Comparison of ENCODE assay signal across 30 cellular contexts in the genomic region with DNA sequence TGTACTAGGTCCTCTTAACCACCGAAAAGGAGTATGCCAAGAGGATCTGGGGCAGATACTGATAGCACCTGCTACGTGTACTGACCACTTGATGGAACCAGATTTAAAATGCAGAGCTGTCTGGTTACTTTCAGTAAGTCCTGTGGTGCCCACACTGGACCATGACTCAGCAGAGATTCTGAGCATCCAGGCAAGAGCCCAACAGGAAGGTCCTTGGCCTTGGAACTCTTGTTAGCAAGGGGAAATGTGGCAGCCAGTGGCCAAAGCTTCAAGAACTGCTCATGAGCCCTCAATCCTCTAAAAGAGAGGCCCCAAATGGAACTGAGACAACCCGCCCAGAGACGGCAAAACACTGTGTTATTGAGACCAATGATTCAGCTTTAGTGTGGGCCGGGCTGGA. TPM values are rescaled to one million over a fixed set of nuclear protein-coding genes. Genes with fewer than 3 reads are reported as not detected.
DNase-seq lines count a peak whose midpoint lies in the region; ATAC-seq, FAIRE-seq and TF ChIP-seq lines count a peak whose summit lies in the region.
"Had no signal": no experiment of that assay in that cellular context is flagged by ENCODE, and none has a peak within 500 bp of the region (broad histone marks: within the 10 kb centered on the region; RNA-seq: fewer than 3 reads in every experiment).

No MANE protein-coding gene starts in this region.

- no peaks in the 10 kb centered on the region for H3K36me3 ChIP-seq in neural progenitor cell
- H3K36me3 ChIP-seq in tibial nerve = no peaks in the 10 kb centered on the region
- H3K36me3 ChIP-seq: BLaER1 had no signal

- TF ChIP-seq EP300 in A549 (IDR thresholded peaks at IDR 0.05) (no peak), tibial nerve (IDR thresholded peaks at IDR 0.05) (no peak)

- TF ChIP-seq RAD21 in A549 (conservative IDR thresholded peaks at IDR 0.05 in 1 of 2, IDR thresholded peaks at IDR 0.05 in 1 of 2) = no peak

- H3K27me3 ChIP-seq in neural progenitor cell (no peaks in the 10 kb centered on the region), tibial nerve (peaks cover 0 to 22% of the 10 kb centered on the region in 2 donors)
- H3K27me3 ChIP-seq: BLaER1 had no signal

- no peak for TF ChIP-seq CTCF in A549 (IDR thresholded peaks at IDR 0.05)
- TF ChIP-seq CTCF in fibroblast of the aortic adventitia (IDR thresholded peaks at IDR 0.05; ENCODE audit: insufficient read depth, low read length) = no peak
- no peak for TF ChIP-seq CTCF in neural progenitor cell (IDR thresholded peaks at IDR 0.05)
- TF ChIP-seq CTCF in tibial nerve (IDR thresholded peaks at IDR 0.05) = no peak

- no peak for DNase-seq in A549 (ENCODE audit: low read depth in 1 of 2, low spot score in 1 of 2)
- peak; percentile 50 for DNase-seq in M059J (ENCODE audit: low read depth)
- peak; percentile 25 for DNase-seq in fibroblast of the aortic adventitia (ENCODE audit: low read depth)
- no peak for DNase-seq in neural progenitor cell (ENCODE audit: low spot score)
- no peak for DNase-seq in NCI-H1092 treated with DMSO at 0.1 percent for 48 hours (lab: John Stamatoyannopoulos, UW)
- no peak for DNase-seq in tibial nerve (ENCODE audit: low spot score in 2 of 2)
- no peak for DNase-seq in COLO829 (ENCODE audit: low spot score)
- DNase-seq in HTR-8/SVneo (ENCODE audit: insufficient read length, low spot score) = no peak
- DNase-seq: Caco-2; CD4-positive, CD25-positive, alpha-beta regulatory T cell; DMS 273 treated with DMSO at 0.1 percent for 48 hours; DND-41; MV-4-11; NCI-H1105 treated with DMSO at 0.1 percent for 48 hours; NCI-H146; NCI-H1930; NCI-H2107; NCI-H446; NCI-H524 treated with DMSO at 0.1 percent for 48 hours; SHP77; T-cell had no signal

- H3K4me3 Mint-ChIP-seq in neural progenitor cell = no peak overlapping the region
- H3K4me3 Mint-ChIP-seq: CD4-positive, CD25-positive, alpha-beta regulatory T cell; IgD-negative memory B cell; T-cell had no signal

- POLR2A ChIA-PET in A549 (lab: Yijun Ruan, JAX) = no interaction called here

- no peaks in the 10 kb centered on the region for H3K9me3 ChIP-seq in A549
- H3K9me3 ChIP-seq in neural progenitor cell (ENCODE audit: low read depth) = no peaks in the 10 kb centered on the region
- H3K9me3 ChIP-seq in tibial nerve = no peaks in the 10 kb centered on the region
- H3K9me3 ChIP-seq: BLaER1, Caco-2 had no signal

- ATAC-seq in A549 = no peak
- ATAC-seq: T-cell had no signal

- H3K9ac ChIP-seq in neural progenitor cell = no peak overlapping the region
- H3K9ac ChIP-seq: BLaER1 had no signal

- no peaks in the 10 kb centered on the region for H3K9me3 Mint-ChIP-seq in neural progenitor cell
- H3K9me3 Mint-ChIP-seq: T-cell had no signal

- no peaks in the 10 kb centered on the region for H3K79me2 ChIP-seq in neural progenitor cell (ENCODE audit: low read depth)

- no peak overlapping the region for H3K27ac Mint-ChIP-seq in neural progenitor cell
- H3K27ac Mint-ChIP-seq: CD4-positive, CD25-positive, alpha-beta regulatory T cell; IgD-negative memory B cell; T-cell had no signal

- no peaks in the 10 kb centered on the region for H4K20me1 ChIP-seq in neural progenitor cell (ENCODE audit: low read depth)
- H4K20me1 ChIP-seq: BLaER1 had no signal

- CTCF ChIA-PET in A549 (lab: Yijun Ruan, JAX) = interaction anchor here (5.0 kb wide), 1 partner anchor 8 kb away, joined by 27 read pairs; no protein-coding TSS in a partner anchor

- H3K27ac ChIP-seq in A549 = peak overlapping the region in 1 of 2 experiments; percentile 28; a peak in 2 of 6 replicates
- H3K27ac ChIP-seq in neural progenitor cell = no peak overlapping the region
- no peak overlapping the region for H3K27ac ChIP-seq in tibial nerve
- H3K27ac ChIP-seq: BLaER1, RWPE1 had no signal

- H3F3A ChIP-seq in neural progenitor cell (ENCODE audit: low read depth) = peaks cover 8% of the 10 kb centered on the region

- H3K4me1 ChIP-seq in A549 = peaks cover 6% of the 10 kb centered on the region; the same call in 1 of the 3 replicates
- peaks cover 10% of the 10 kb centered on the region for H3K4me1 ChIP-seq in neural progenitor cell
- no peaks in the 10 kb centered on the region for H3K4me1 ChIP-seq in tibial nerve
- H3K4me1 ChIP-seq: BLaER1, Caco-2 had no signal

- TF ChIP-seq POLR2A in A549 (IDR thresholded peaks at IDR 0.05; ENCODE audit: low read length) (no peak), tibial nerve (IDR thresholded peaks at IDR 0.05) (no peak)

- WGBS in A549 (ENCODE audit: missing lambda C conversion rate) = 82% methylated on average over 5 of the region's 5 CpGs
- WGBS in tibial nerve, 2 donors = 84 to 87% methylated on average over 5 of the region's 5 CpGs

- H3K4me3 ChIP-seq in A549 (no peak overlapping the region), fibroblast of the aortic adventitia (ENCODE audit: low read depth, low read length) (no peak overlapping the region), neural progenitor cell (no peak overlapping the region), tibial nerve (no peak overlapping the region)
- H3K4me3 ChIP-seq: BLaER1 had no signal

- peaks cover 26% of the 10 kb centered on the region for H3K27me3 Mint-ChIP-seq in neural progenitor cell (ENCODE audit: insufficient read depth, low read depth)

- H3K4me2 ChIP-seq in A549 = no peak overlapping the region
- H3K4me2 ChIP-seq in neural progenitor cell = peak overlapping the region; percentile 52
- H3K4me2 ChIP-seq: BLaER1 had no signal

- H3K4me1 Mint-ChIP-seq in neural progenitor cell = peaks cover 10% of the 10 kb centered on the region
- H3K4me1 Mint-ChIP-seq: CD4-positive, CD25-positive, alpha-beta regulatory T cell; IgD-negative memory B cell; T-cell had no signal

- H3K36me3 Mint-ChIP-seq in neural progenitor cell = no peaks in the 10 kb centered on the region
- H3K36me3 Mint-ChIP-seq: CD4-positive, CD25-positive, alpha-beta regulatory T cell; IgD-negative memory B cell; T-cell had no signal

- FAIRE-seq in A549 (lab: Jason Lieb, UNC) (no peak), HTR-8/SVneo (lab: Jason Lieb, UNC) (no peak)
- FAIRE-seq: GM19239, H54 had no signal

- no peak overlapping the region for H2AFZ ChIP-seq in neural progenitor cell (replicated peaks)

TF ChIP-seq in A549, 52 proteins besides CTCF, POLR2A, EP300 and RAD21:
- TF ChIP-seq MAFK (IDR thresholded peaks at IDR 0.05; ENCODE audit: partially characterized antibody) (peak; percentile 39), POLR2AphosphoS2 (conservative IDR thresholded peaks at IDR 0.05; ENCODE audit: low read length) (no peak), NR3C1 (IDR thresholded peaks at IDR 0.05) (no peak), TFCP2L1 (CRISPR knock-in tag; IDR thresholded peaks at IDR 0.05) (no peak), SREBF2 (IDR thresholded peaks at IDR 0.05) (no peak), ZSCAN20 (CRISPR knock-in tag; IDR thresholded peaks at IDR 0.05) (no peak)
- TF ChIP-seq, protein P1, sequence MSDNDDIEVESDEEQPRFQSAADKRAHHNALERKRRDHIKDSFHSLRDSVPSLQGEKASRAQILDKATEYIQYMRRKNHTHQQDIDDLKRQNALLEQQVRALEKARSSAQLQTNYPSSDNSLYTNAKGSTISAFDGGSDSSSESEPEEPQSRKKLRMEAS (IDR thresholded peaks at IDR 0.05) = no peak

RNA-seq across cellular contexts. Expression of a gene that starts 4.2 kb away (rescaled TPM):
- polyA plus RNA-seq in A549 (2011; rRNA removed) (0.11 and 0.16 TPM in 2 replicates), A549 (2017; fragmentation: RNase III; extraction: RNeasy Plus Mini Kit Qiagen cat#74134 plus additional on column Dnase treatment) (0.09 to 0.15 TPM in 2 of 3 replicates, not detected in the other)
- 0.04 and 0.08 TPM in 2 replicates for polyA plus RNA-seq in A549 (2012; cell fraction: cytosol; rRNA removed)
- 0.05 TPM in 1 of 2 replicates, not detected in the other for polyA plus RNA-seq in A549 (2012; cell fraction: nucleus; rRNA removed)
- not detected in 2 replicates for polyA minus RNA-seq in A549 (2011; rRNA and poly(A)+ RNA removed)
- not detected in 2 replicates for total RNA-seq in M059J (2014; rRNA removed; shearing (Covaris generic))
- total RNA-seq in fibroblast of the aortic adventitia (ENCODE audit: low replicate concordance) (not detected in 2 replicates), neural progenitor cell (ENCODE audit: low replicate concordance) (not detected in 2 replicates), tibial nerve (1 to 10 TPM in 1 of 4 donors, under 1 TPM in 1, not detected in 2; 0.22 to 1.0 TPM)
- total RNA-seq: A172; Caco-2; CD4-positive, CD25-positive, alpha-beta regulatory T cell; HT-29; SK-MEL-5; T-cell had no signal
- polyA plus RNA-seq: AG04450, IgD-negative memory B cell had no signal

RNA-seq across cellular contexts. Expression of a gene that starts 8.9 kb away (rescaled TPM):
- polyA plus RNA-seq in A549 (2011; rRNA removed) = 0.07 TPM in 1 of 2 replicates, not detected in the other
- polyA plus RNA-seq in A549 (2012; cell fraction: cytosol; rRNA removed) = 0.03 and 0.04 TPM in 2 replicates
- polyA plus RNA-seq in A549 (2012; cell fraction: nucleus; rRNA removed) = 0.05 TPM in 1 of 2 replicates, not detected in the other
- polyA plus RNA-seq in A549 (2017; fragmentation: RNase III; extraction: RNeasy Plus Mini Kit Qiagen cat#74134 plus additional on column Dnase treatment) = 0.04 to 0.07 TPM in 2 of 3 replicates, not detected in the other
- polyA minus RNA-seq in A549 (2011; rRNA and poly(A)+ RNA removed) = 0.12 TPM in 1 of 2 replicates, not detected in the other
- total RNA-seq in M059J (2014; rRNA removed; shearing (Covaris generic)) = not detected in 2 replicates
- total RNA-seq in fibroblast of the aortic adventitia (ENCODE audit: low replicate concordance) = not detected in 2 replicates
- total RNA-seq in neural progenitor cell (ENCODE audit: low replicate concordance) = not detected in 2 replicates
- total RNA-seq in tibial nerve = not detected
- total RNA-seq: A172; Caco-2; CD4-positive, CD25-positive, alpha-beta regulatory T cell; SK-MEL-5; T-cell had no signal
- polyA plus RNA-seq: AG04450; CD4-positive, CD25-positive, alpha-beta regulatory T cell; IgD-negative memory B cell had no signal

RNA-seq across cellular contexts. Expression of a gene that starts 30.4 kb away (rescaled TPM):
- polyA plus RNA-seq in A549 (2011; rRNA removed) (0.50 and 0.81 TPM in 2 replicates), A549 (2017; fragmentation: RNase III; extraction: RNeasy Plus Mini Kit Qiagen cat#74134 plus additional on column Dnase treatment) (0.75 to 0.84 TPM (median 0.76 TPM) in 3 replicates)
- 0.62 and 0.71 TPM in 2 replicates for polyA plus RNA-seq in A549 (2012; cell fraction: cytosol; rRNA removed)
- polyA plus RNA-seq in A549 (2012; cell fraction: nucleus; rRNA removed) = 0.60 and 1.0 TPM in 2 replicates
- polyA minus RNA-seq in A549 (2011; rRNA and poly(A)+ RNA removed) = 0.88 and 1.2 TPM in 2 replicates
- 0.57 and 1.9 TPM in 2 replicates for total RNA-seq in M059J (2014; rRNA removed; shearing (Covaris generic))
- total RNA-seq in fibroblast of the aortic adventitia (ENCODE audit: low replicate concordance) (not detected in 2 replicates), neural progenitor cell (ENCODE audit: low replicate concordance) (not detected in 2 replicates), tibial nerve (under 1 TPM in 2 of 4 donors, not detected in 2; 0.22 to 0.63 TPM)
- total RNA-seq: CD4-positive, CD25-positive, alpha-beta regulatory T cell; SK-MEL-5; T-cell had no signal
- polyA plus RNA-seq: AG04450; CD4-positive, CD25-positive, alpha-beta regulatory T cell; IgD-negative memory B cell had no signal

RNA-seq across cellular contexts. Expression of a gene that starts 42.2 kb away (rescaled TPM):
- polyA plus RNA-seq in A549 (2011; rRNA removed) (not detected in 2 replicates), A549 (2017; fragmentation: RNase III; extraction: RNeasy Plus Mini Kit Qiagen cat#74134 plus additional on column Dnase treatment) (not detected in 3 replicates)
- polyA plus RNA-seq in A549 (2012; cell fraction: cytosol; rRNA removed) = not detected in 2 replicates
- not detected in 2 replicates for polyA plus RNA-seq in A549 (2012; cell fraction: nucleus; rRNA removed)
- not detected in 2 replicates for polyA minus RNA-seq in A549 (2011; rRNA and poly(A)+ RNA removed)
- not detected in 2 replicates for total RNA-seq in M059J (2014; rRNA removed; shearing (Covaris generic))
- total RNA-seq in fibroblast of the aortic adventitia (ENCODE audit: low replicate concordance) (not detected in 2 replicates), neural progenitor cell (ENCODE audit: low replicate concordance) (not detected in 2 replicates), tibial nerve (10 to 100 TPM; 20.3 to 65.1 (median 37.2) TPM)
- total RNA-seq: A172; Caco-2; CD4-positive, CD25-positive, alpha-beta regulatory T cell; HT-29; SK-MEL-5; T-cell had no signal
- polyA plus RNA-seq: AG04450; CD4-positive, CD25-positive, alpha-beta regulatory T cell; IgD-negative memory B cell had no signal

Comparison
In these comparisons a context has a peak if more than half of its experiments do, and no peak if none do; other contexts are left out.
1. DNase-seq: peak in M059J (single experiment) and fibroblast of the aortic adventitia (single experiment); none in A549 (0 of 2), neural progenitor cell (single experiment), NCI-H1092 treated with DMSO at 0.1 percent for 48 hours (single experiment), tibial nerve (0 of 2), COLO829 (single experiment) and HTR-8/SVneo (single experiment).